In the genomic region with DNA sequence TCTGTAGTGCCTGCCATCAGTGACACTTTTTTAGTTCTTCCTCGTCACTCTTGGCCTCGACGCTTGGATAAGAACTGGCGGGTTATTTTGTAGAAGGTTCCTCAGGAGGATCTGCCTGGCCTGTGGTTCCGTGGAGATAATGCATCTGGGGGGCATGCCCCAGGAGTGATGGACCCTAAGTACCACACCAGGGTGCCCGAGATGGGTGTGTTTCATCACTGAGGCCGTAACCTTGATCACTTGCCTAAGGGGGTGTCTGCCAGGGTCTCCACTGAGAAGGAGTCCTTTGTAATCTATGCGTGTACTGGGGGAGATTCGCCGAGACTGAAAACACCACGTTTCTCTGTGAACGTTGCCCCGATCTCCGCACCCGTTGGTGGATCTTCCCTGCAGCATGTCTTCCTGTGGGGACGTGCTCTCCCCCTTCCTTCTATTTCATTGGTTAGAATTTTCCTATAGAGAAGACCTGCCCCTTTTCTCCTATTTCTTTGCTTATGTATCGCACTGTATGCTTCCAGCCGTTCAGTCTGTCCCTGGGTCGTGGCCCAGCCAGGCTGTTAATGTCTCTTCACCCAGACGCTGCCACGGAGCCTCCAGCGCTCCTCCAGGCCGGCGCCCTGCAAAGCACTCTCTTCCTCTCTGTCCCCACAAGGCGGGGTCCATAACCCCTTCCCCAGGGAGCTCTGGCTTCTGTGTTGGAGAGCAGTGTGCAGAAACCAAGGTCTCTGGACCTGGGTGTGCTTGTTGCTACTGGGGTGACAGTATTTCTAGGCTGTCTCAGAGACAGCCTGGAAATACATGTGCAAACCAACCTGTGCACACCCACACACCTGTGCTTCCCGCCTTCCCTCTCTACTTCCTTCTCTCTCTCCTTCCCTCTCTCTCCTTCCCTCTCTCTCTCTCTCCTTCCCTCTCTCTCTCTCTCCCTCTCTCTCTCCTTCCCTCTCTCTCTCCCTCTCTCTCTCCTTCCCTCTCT, we compare ENCODE assay signal across 25 cellular contexts. TPM values are rescaled to one million over a fixed set of nuclear protein-coding genes. Genes with fewer than 3 reads are reported as not detected.
A peak's percentile ranks its signal among the peaks of the same experiment; 100 is the strongest.
DNase-seq lines count a peak whose midpoint lies in the region; ATAC-seq, FAIRE-seq and TF ChIP-seq lines count a peak whose summit lies in the region.
"Had no signal": no experiment of that assay in that cellular context is flagged by ENCODE, and none has a peak within 500 bp of the region (broad histone marks: within the 10 kb centered on the region; RNA-seq: fewer than 3 reads in every experiment).

No MANE protein-coding gene starts in this region.

- H3K4me3 Mint-ChIP-seq in chondrocyte (ENCODE audit: unreplicated experiment), result no peak overlapping the region
- no peak overlapping the region for H3K4me3 Mint-ChIP-seq in stimulated activated naive B cell treated with anti-CD40 and anti-IgM and Interleukin-4, amounts not matched to agents 10 μg/mL and 1 μg/mL and 100 μg/mL, for 72 hours
- H3K4me3 Mint-ChIP-seq: activated naive CD4-positive, alpha-beta T cell treated with anti-CD3 and anti-CD28 coated beads, Interleukin-2, amount 10 ng/mL, durations not matched to agents 7 days and 5 days; activated T-cell treated with anti-CD3 and anti-CD28 coated beads, Interleukin-2, amount 50 U/mL, for 72 hours had no signal

- no peaks in the 10 kb centered on the region for H3K79me2 ChIP-seq in GM23248 (ENCODE audit: insufficient read depth)

- H3K9me2 ChIP-seq in GM23248 (ENCODE audit: insufficient read depth), result no peaks in the 10 kb centered on the region
- H3K9me2 ChIP-seq: SK-N-SH had no signal

- no peak overlapping the region for H3K4me3 ChIP-seq in GM23248
- H3K4me3 ChIP-seq: K562, suprapubic skin had no signal

- no peaks in the 10 kb centered on the region for H3K9me3 ChIP-seq in GM23248 (ENCODE audit: low read depth)
- H3K9me3 ChIP-seq: SK-N-SH, suprapubic skin had no signal

- DNase-seq in activated CD4-positive, CD25-positive, alpha-beta regulatory T cell treated with anti-CD3 and anti-CD28 coated beads, Interleukin-2, amount 50 U/mL, for 72 hours, result peak; percentile 26
- DNase-seq in GM23248, result peak; percentile 16
- DNase-seq in chondrocyte (ENCODE audit: low spot score), result peak; percentile 47
- DNase-seq in stimulated activated naive B cell treated with anti-CD40 and anti-IgM and Interleukin-4, amounts not matched to agents 10 μg/mL and 1 μg/mL and 100 μg/mL, for 72 hours, result no peak
- no peak for DNase-seq in D721Med (ENCODE audit: insufficient read length, low spot score)
- DNase-seq in central memory CD4-positive, alpha-beta T cell, result no peak
- DNase-seq: activated CD4-positive, alpha-beta T cell treated with anti-CD3 and anti-CD28 coated beads for 4 hours; activated naive CD4-positive, alpha-beta T cell treated with anti-CD3 and anti-CD28 coated beads, Interleukin-2, amount 10 ng/mL, durations not matched to agents 7 days and 5 days; activated T-cell treated with anti-CD3 and anti-CD28 coated beads, Interleukin-2, amount 50 U/mL, for 72 hours; anterior cingulate cortex; MM.1S; NCI-H1417 treated with DMSO at 0.1 percent for 48 hours; NCI-H2171 treated with DMSO at 0.1 percent for 48 hours; NCI-H524; RPMI8226; SK-N-SH; stimulated activated CD8-positive, alpha-beta memory T cell treated with anti-CD3 and anti-CD28 coated beads, Interleukin-4, amount 100 ng/mL, for 48 hours; T-helper 2 cell had no signal

- no peaks in the 10 kb centered on the region for H4K20me1 ChIP-seq in GM23248 (ENCODE audit: insufficient read depth)

- no peak overlapping the region for H3K9ac ChIP-seq in GM23248
- H3K9ac ChIP-seq: SK-N-SH had no signal

- in situ Hi-C loops in GM23248 (cut with MboI), result no loop called here

- 32 to 35% methylated on average over 26 of the region's 26 CpGs for WGBS in GM23248 (ENCODE audit: low coverage in 1 of 2, low lambda C conversion rate in 2 of 2, missing lambda C conversion rate in 2 of 2), 2 experiments

- H3K27ac Mint-ChIP-seq in chondrocyte (ENCODE audit: unreplicated experiment), result no peak overlapping the region
- H3K27ac Mint-ChIP-seq in stimulated activated naive B cell treated with anti-CD40 and anti-IgM and Interleukin-4, amounts not matched to agents 10 μg/mL and 1 μg/mL and 100 μg/mL, for 72 hours, result no peak overlapping the region
- H3K27ac Mint-ChIP-seq: activated naive CD4-positive, alpha-beta T cell treated with anti-CD3 and anti-CD28 coated beads, Interleukin-2, amount 10 ng/mL, durations not matched to agents 7 days and 5 days; activated T-cell treated with anti-CD3 and anti-CD28 coated beads, Interleukin-2, amount 50 U/mL, for 72 hours had no signal

- TF ChIP-seq CTCF in chondrocyte (IDR thresholded peaks at IDR 0.05), result no peak
- TF ChIP-seq CTCF in D721Med (IDR thresholded peaks at IDR 0.05; ENCODE audit: insufficient read depth, missing control alignments), result no peak

- no peaks in the 10 kb centered on the region for H3K9me3 Mint-ChIP-seq in chondrocyte (ENCODE audit: low read depth)
- peaks cover 0 to 3% of the 10 kb centered on the region in 2 donors for H3K9me3 Mint-ChIP-seq in stimulated activated naive B cell treated with anti-CD40 and anti-IgM and Interleukin-4, amounts not matched to agents 10 μg/mL and 1 μg/mL and 100 μg/mL, for 72 hours

- H2AFZ ChIP-seq in GM23248, result no peak overlapping the region

- H3K4me1 Mint-ChIP-seq in chondrocyte (ENCODE audit: low read depth), result peaks cover 3% of the 10 kb centered on the region
- H3K4me1 Mint-ChIP-seq in stimulated activated naive B cell treated with anti-CD40 and anti-IgM and Interleukin-4, amounts not matched to agents 10 μg/mL and 1 μg/mL and 100 μg/mL, for 72 hours, result peaks cover 10 to 22% of the 10 kb centered on the region in 2 donors
- H3K4me1 Mint-ChIP-seq: activated naive CD4-positive, alpha-beta T cell treated with anti-CD3 and anti-CD28 coated beads, Interleukin-2, amount 10 ng/mL, durations not matched to agents 7 days and 5 days had no signal

- H3K36me3 Mint-ChIP-seq in chondrocyte (ENCODE audit: low read depth), result peaks cover 3% of the 10 kb centered on the region
- H3K36me3 Mint-ChIP-seq in stimulated activated naive B cell treated with anti-CD40 and anti-IgM and Interleukin-4, amounts not matched to agents 10 μg/mL and 1 μg/mL and 100 μg/mL, for 72 hours, result no peaks in the 10 kb centered on the region

- ATAC-seq in activated CD4-positive, CD25-positive, alpha-beta regulatory T cell treated with anti-CD3 and anti-CD28 coated beads, Interleukin-2, amount 50 U/mL, for 24 hours, result no peak
- peak; percentile 30 to 46 for ATAC-seq in stimulated activated naive B cell treated with anti-CD40 and anti-IgM and Interleukin-4, amounts not matched to agents 10 μg/mL and 1 μg/mL and 100 μg/mL, for 72 hours (replicated peaks)
- no peak for ATAC-seq in GM19395 (IDR thresholded peaks at IDR 0.05; ENCODE audit: unreplicated experiment)
- ATAC-seq: activated T-cell treated with anti-CD3 and anti-CD28 coated beads, Interleukin-2, amount 50 U/mL, for 72 hours; K562 had no signal

- no peak for FAIRE-seq in D721Med (lab: Jason Lieb, UNC)
- FAIRE-seq: GM19239, K562, urothelium cell line had no signal

- no peaks in the 10 kb centered on the region for H3K36me3 ChIP-seq in GM23248 (ENCODE audit: low read depth)
- H3K36me3 ChIP-seq: suprapubic skin had no signal

- H3K27me3 Mint-ChIP-seq in chondrocyte (ENCODE audit: low read depth), result peaks cover 50% of the 10 kb centered on the region
- peaks cover 37 to 68% of the 10 kb centered on the region in 2 donors for H3K27me3 Mint-ChIP-seq in stimulated activated naive B cell treated with anti-CD40 and anti-IgM and Interleukin-4, amounts not matched to agents 10 μg/mL and 1 μg/mL and 100 μg/mL, for 72 hours

- H3K27ac ChIP-seq in GM23248, result no peak overlapping the region
- H3K27ac ChIP-seq: C4-2B, suprapubic skin had no signal

- H3K27me3 ChIP-seq in GM23248 (replicated peaks; ENCODE audit: insufficient read depth), result peaks cover 10% of the 10 kb centered on the region; the same call in 1 of the 2 replicates

- H3K4me2 ChIP-seq in GM23248 (ENCODE audit: unreplicated experiment), result no peak overlapping the region
- H3K4me2 ChIP-seq: SK-N-SH had no signal

- no peaks in the 10 kb centered on the region for H3F3A ChIP-seq in GM23248 (ENCODE audit: insufficient read depth)

- no peaks in the 10 kb centered on the region for H3K4me1 ChIP-seq in GM23248 (ENCODE audit: insufficient read depth)
- H3K4me1 ChIP-seq: suprapubic skin had no signal

RNA-seq across cellular contexts. Expression of a gene that starts 14.4 kb away (rescaled TPM):
- total RNA-seq in GM23248 (2014; rRNA removed; shearing (Covaris generic)), result 1.8 and 2.1 TPM in 2 replicates
- 2.1 and 2.5 TPM in 2 replicates for polyA plus RNA-seq in GM23248 (2016; fragmentation: Nextera tagmentation; extraction: Ambion mirVana)
- total RNA-seq in chondrocyte, result 19.9 to 37.6 TPM (median 35.2 TPM) in 3 replicates
- total RNA-seq: K562 had no signal

Comparison
In these comparisons a context has a peak if more than half of its experiments do, and no peak if none do; other contexts are left out.
1. DNase-seq: peak in activated CD4-positive, CD25-positive, alpha-beta regulatory T cell treated with anti-CD3 and anti-CD28 coated beads, Interleukin-2, amount 50 U/mL, for 72 hours (single experiment), GM23248 (single experiment) and chondrocyte (single experiment); none in stimulated activated naive B cell treated with anti-CD40 and anti-IgM and Interleukin-4, amounts not matched to agents 10 μg/mL and 1 μg/mL and 100 μg/mL, for 72 hours (single experiment), D721Med (single experiment) and central memory CD4-positive, alpha-beta T cell (single experiment).
2. ATAC-seq: peak in stimulated activated naive B cell treated with anti-CD40 and anti-IgM and Interleukin-4, amounts not matched to agents 10 μg/mL and 1 μg/mL and 100 μg/mL, for 72 hours (2 of 2); none in activated CD4-positive, CD25-positive, alpha-beta regulatory T cell treated with anti-CD3 and anti-CD28 coated beads, Interleukin-2, amount 50 U/mL, for 24 hours (0 of 2) and GM19395 (single experiment).